In the genomic region with DNA sequence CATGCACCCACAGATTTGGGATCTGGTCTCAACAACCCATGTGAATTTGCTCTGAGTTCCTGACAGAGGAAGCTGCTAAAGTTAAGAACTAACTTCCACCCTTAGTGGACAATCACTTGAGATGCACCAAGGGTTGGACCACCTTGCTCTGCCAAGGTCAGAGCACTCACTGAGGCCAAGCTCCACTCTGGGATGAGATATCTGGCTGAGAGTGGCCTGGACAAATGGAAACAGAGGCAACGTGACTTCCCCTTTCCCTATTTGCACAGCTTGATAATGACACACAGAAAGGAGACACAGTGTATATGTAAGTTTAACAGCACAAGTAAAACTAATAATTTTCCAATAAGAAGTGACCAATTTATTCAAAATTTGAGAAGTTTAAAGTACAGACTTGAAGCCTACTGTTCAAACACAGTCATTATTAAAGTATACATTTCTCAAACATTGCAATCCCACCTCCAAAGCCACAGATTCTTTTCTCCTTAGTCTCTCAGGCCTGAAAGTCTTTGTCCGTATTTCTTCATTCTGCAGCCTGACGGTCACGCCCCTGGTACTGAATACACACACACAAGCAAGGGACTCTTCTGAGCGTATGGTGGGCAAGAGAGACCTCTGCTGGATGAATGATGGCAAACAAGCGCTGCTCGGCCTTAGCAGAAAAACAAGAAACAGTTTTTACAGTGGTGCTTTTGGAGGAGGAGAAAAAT, we compare ENCODE assay signal across 8 cellular contexts. TPM values are rescaled to one million over a fixed set of nuclear protein-coding genes. Genes with fewer than 3 reads are reported as not detected.
A peak's percentile ranks its signal among the peaks of the same experiment; 100 is the strongest.
DNase-seq lines count a peak whose midpoint lies in the region; ATAC-seq, FAIRE-seq and TF ChIP-seq lines count a peak whose summit lies in the region.

No MANE protein-coding gene starts in this region.

- H3K9me3 Mint-ChIP-seq in endothelial cell (ENCODE audit: unreplicated experiment): no peaks in the 10 kb centered on the region
- H3K9me3 Mint-ChIP-seq in stimulated activated naive B cell treated with anti-CD40 and anti-IgM and Interleukin-4, amounts not matched to agents 10 μg/mL and 1 μg/mL and 100 μg/mL, for 72 hours: no peaks in the 10 kb centered on the region

- H3K27ac Mint-ChIP-seq in endothelial cell (ENCODE audit: unreplicated experiment): no peak overlapping the region
- H3K27ac Mint-ChIP-seq in stimulated activated naive B cell treated with anti-CD40 and anti-IgM and Interleukin-4, amounts not matched to agents 10 μg/mL and 1 μg/mL and 100 μg/mL, for 72 hours: no peak overlapping the region

- H3K4me3 Mint-ChIP-seq in endothelial cell (ENCODE audit: unreplicated experiment): no peak overlapping the region
- H3K4me3 Mint-ChIP-seq in stimulated activated naive B cell treated with anti-CD40 and anti-IgM and Interleukin-4, amounts not matched to agents 10 μg/mL and 1 μg/mL and 100 μg/mL, for 72 hours: no peak overlapping the region

- peak; percentile 55 for TF ChIP-seq CTCF in endothelial cell (IDR thresholded peaks at IDR 0.05; ENCODE audit: unreplicated experiment)

- peak; percentile 96 for ATAC-seq in GM21447 (IDR thresholded peaks at IDR 0.05; ENCODE audit: unreplicated experiment)
- ATAC-seq in stimulated activated naive B cell treated with anti-CD40 and anti-IgM and Interleukin-4, amounts not matched to agents 10 μg/mL and 1 μg/mL and 100 μg/mL, for 72 hours (replicated peaks): peak; percentile 98 to 99

- H3K4me1 Mint-ChIP-seq in endothelial cell (ENCODE audit: unreplicated experiment): no peaks in the 10 kb centered on the region
- H3K4me1 Mint-ChIP-seq in stimulated activated naive B cell treated with anti-CD40 and anti-IgM and Interleukin-4, amounts not matched to agents 10 μg/mL and 1 μg/mL and 100 μg/mL, for 72 hours: peaks cover 0 to 3% of the 10 kb centered on the region in 2 donors

- H3K36me3 Mint-ChIP-seq in endothelial cell (ENCODE audit: low read depth, unreplicated experiment): no peaks in the 10 kb centered on the region
- H3K36me3 Mint-ChIP-seq in stimulated activated naive B cell treated with anti-CD40 and anti-IgM and Interleukin-4, amounts not matched to agents 10 μg/mL and 1 μg/mL and 100 μg/mL, for 72 hours: no peaks in the 10 kb centered on the region

- peak; percentile 100 for FAIRE-seq in HTR-8/SVneo (lab: Jason Lieb, UNC)

- no peaks in the 10 kb centered on the region for H3K27me3 Mint-ChIP-seq in endothelial cell (ENCODE audit: unreplicated experiment)
- peaks cover 0 to 14% of the 10 kb centered on the region in 2 donors for H3K27me3 Mint-ChIP-seq in stimulated activated naive B cell treated with anti-CD40 and anti-IgM and Interleukin-4, amounts not matched to agents 10 μg/mL and 1 μg/mL and 100 μg/mL, for 72 hours

- peak; percentile 83 for DNase-seq in D341Med (ENCODE audit: low spot score)
- DNase-seq in HTR-8/SVneo (ENCODE audit: insufficient read length, low spot score): peak; percentile 100
- peak; percentile 85 for DNase-seq in NOMO-1 treated with DMSO at 0.1 percent for 48 hours (lab: John Stamatoyannopoulos, UW; ENCODE audit: unreplicated experiment)
- DNase-seq in activated CD8-positive, alpha-beta memory T cell treated with anti-CD3 and anti-CD28 coated beads for 1 hour (ENCODE audit: extremely low read depth in 1 of 2, low read depth in 1 of 2): peak; percentile 19
- DNase-seq in endothelial cell (ENCODE audit: low spot score): peak; percentile 71
- peak; percentile 76 for DNase-seq in mucosa of gallbladder (ENCODE audit: low spot score)
- DNase-seq in stimulated activated naive B cell treated with anti-CD40 and anti-IgM and Interleukin-4, amounts not matched to agents 10 μg/mL and 1 μg/mL and 100 μg/mL, for 72 hours: peak; percentile 50

RNA-seq across cellular contexts. Expression of gene TMEM30B, which starts 28.6 kb away (rescaled TPM):
- total RNA-seq in endothelial cell (ENCODE audit: unreplicated experiment): 0.15 TPM
- 97.8 TPM for total RNA-seq in mucosa of gallbladder

Comparison
In these comparisons a context has a peak if more than half of its experiments do, and no peak if none do; other contexts are left out.
1. Peak in every context shown above with its lines: DNase-seq and ATAC-seq.
2. DNase-seq: peak in every context shown above with its lines; median percentile 100 in HTR-8/SVneo; 85 in NOMO-1 treated with DMSO at 0.1 percent for 48 hours; 83 in D341Med; 76 in mucosa of gallbladder; 71 in endothelial cell; 50 in stimulated activated naive B cell treated with anti-CD40 and anti-IgM and Interleukin-4, amounts not matched to agents 10 μg/mL and 1 μg/mL and 100 μg/mL, for 72 hours; 19 in activated CD8-positive, alpha-beta memory T cell treated with anti-CD3 and anti-CD28 coated beads for 1 hour.
3. RNA of gene TMEM30B, which starts 28.6 kb away (total RNA-seq): 97.8 TPM in mucosa of gallbladder (single experiment); 0.15 TPM in endothelial cell (single experiment); every median in the first group is over 10 times any median in the second.